8 cellular contexts compared by ENCODE assay signal in genomic region chr6:52286798-52287432, GRCh38. TPM values are rescaled to one million over a fixed set of nuclear protein-coding genes. Genes with fewer than 3 reads are reported as not detected.
A peak's percentile ranks its signal among the peaks of the same experiment; 100 is the strongest.
DNase-seq lines count a peak whose midpoint lies in the region; ATAC-seq and TF ChIP-seq lines count a peak whose summit lies in the region.

No MANE protein-coding gene starts in this region.

- CTCF ChIA-PET in HCT116 (lab: Charles Lee) = interaction anchor here (1.9 to 3.3 kb wide), 2 partner anchors 111 to 113 kb away, joined by 7 to 45 read pairs; no protein-coding TSS in a partner anchor
- CTCF ChIA-PET in naive thymus-derived CD4-positive, alpha-beta T cell (lab: Charles Lee) = interaction anchor here (0.6 to 5.1 kb wide), 15 partner anchors 13 to 890 kb away, joined by 3 to 88 read pairs (median 8); partner anchors contain the start of genes EFHC1 and PAQR8

- intact Hi-C loops in HCT116 (cut with micrococcal nuclease) = loop anchor here (1.0 to 10.0 kb wide), 3 partner anchors 112 to 308 kb away; no protein-coding TSS in a partner anchor
- intact Hi-C loops in naive thymus-derived CD4-positive, alpha-beta T cell (cut with micrococcal nuclease) = loop anchor here (1.0 to 5.0 kb wide), 12 partner anchors 9 to 710 kb away; partner anchors contain the start of genes GSTA4 (in 1 of the 2) and PAQR8 (in 1 of the 2)
- intact Hi-C loops in testis (cut with DNase I; ENCODE audit: low total_unique reads) = loop anchor here (10.0 kb wide), 1 partner anchor 108 kb away; no protein-coding TSS in a partner anchor

- peaks cover 7% of the 10 kb centered on the region for H3K4me1 Mint-ChIP-seq in endodermal cell
- peaks cover 24 to 62% (median 42%) of the 10 kb centered on the region in 7 donors for H3K4me1 Mint-ChIP-seq in naive thymus-derived CD4-positive, alpha-beta T cell

- H3K36me3 Mint-ChIP-seq in endodermal cell (ENCODE audit: low read depth) = peaks cover 16% of the 10 kb centered on the region
- H3K36me3 Mint-ChIP-seq in naive thymus-derived CD4-positive, alpha-beta T cell = peaks cover 5 to 13% (median 7%) of the 10 kb centered on the region in 5 donors

- no peak overlapping the region for H3K27ac ChIP-seq in C4-2B
- no peak overlapping the region for H3K27ac ChIP-seq in HCT116 (ENCODE audit: low read depth, low read length)
- no peak overlapping the region for H3K27ac ChIP-seq in endodermal cell (ENCODE audit: low read depth, low read length)
- H3K27ac ChIP-seq in naive thymus-derived CD4-positive, alpha-beta T cell (ENCODE audit: low read depth, low read length) = peak overlapping the region; percentile 74
- no peak overlapping the region for H3K27ac ChIP-seq in testis

- H3K36me3 ChIP-seq in HCT116 (ENCODE audit: control insufficient read depth in 1 of 2, insufficient read depth in 2 of 2, low read length in 2 of 2) (peaks cover 9 to 17% of the 10 kb centered on the region in 2 experiments; a peak in 3 of 4 replicates), endodermal cell (ENCODE audit: control insufficient read depth, insufficient read depth, low read length) (peaks cover 12% of the 10 kb centered on the region), testis (ENCODE audit: low read depth, missing control alignments) (no peaks in the 10 kb centered on the region)
- peaks cover 0 to 8% (median 0%) of the 10 kb centered on the region in 3 experiments for H3K36me3 ChIP-seq in naive thymus-derived CD4-positive, alpha-beta T cell (ENCODE audit: control insufficient read depth in 2 of 3, insufficient read depth in 3 of 3, low read length in 3 of 3)

- TF ChIP-seq CTCF in C4-2B (conservative IDR thresholded peaks at IDR 0.05) (peak; percentile 92), HCT116 (IDR thresholded peaks at IDR 0.05 in 2 of 3, conservative IDR thresholded peaks at IDR 0.05 in 1 of 3; ENCODE audit: borderline replicate concordance in 1 of 3, insufficient read depth in 1 of 3, low read depth in 2 of 3, low read length in 2 of 3) (peak; percentile 78 to 93 (median 79); a peak in 5 of 6 replicates), endodermal cell (conservative IDR thresholded peaks at IDR 0.05) (peak; percentile 86), testis (IDR thresholded peaks at IDR 0.05) (peak; percentile 17 to 51 (median 41))

- peak overlapping the region; percentile 96 for H2AFZ ChIP-seq in HCT116 (ENCODE audit: low read depth, low read length, poor library complexity, severe bottlenecking)

- peaks cover 4 to 22% of the 10 kb centered on the region in 2 experiments; a peak in 3 of 4 replicates for H3K4me1 ChIP-seq in HCT116 (ENCODE audit: control insufficient read depth in 1 of 2, insufficient read depth in 2 of 2, low read length in 2 of 2)
- H3K4me1 ChIP-seq in endodermal cell (ENCODE audit: control insufficient read depth, insufficient read depth, low read length) = no peaks in the 10 kb centered on the region
- H3K4me1 ChIP-seq in naive thymus-derived CD4-positive, alpha-beta T cell (ENCODE audit: control insufficient read depth in 2 of 2, insufficient read depth in 2 of 2, low read length in 2 of 2) = peaks cover 32 to 33% of the 10 kb centered on the region in 2 donors
- H3K4me1 ChIP-seq in testis = peaks cover 12% of the 10 kb centered on the region

- no peak overlapping the region for H3K4me3 Mint-ChIP-seq in endodermal cell
- peak overlapping the region in 7 of 10 donors; percentile 10 to 52 (median 41) for H3K4me3 Mint-ChIP-seq in naive thymus-derived CD4-positive, alpha-beta T cell

- H3K27me3 ChIP-seq in HCT116 (ENCODE audit: insufficient read depth, low read length) (no peaks in the 10 kb centered on the region), endodermal cell (ENCODE audit: control insufficient read depth, insufficient read depth, low read length, poor library complexity, severe bottlenecking) (no peaks in the 10 kb centered on the region), testis (no peaks in the 10 kb centered on the region)
- H3K27me3 ChIP-seq in naive thymus-derived CD4-positive, alpha-beta T cell (ENCODE audit: control insufficient read depth in 2 of 2, insufficient read depth in 2 of 2, low read length in 2 of 2) = no peaks in the 10 kb centered on the region

- H3K4me2 ChIP-seq in HCT116 (ENCODE audit: low read length) = peak overlapping the region; percentile 16; the same call in 1 of the 2 replicates

- H3K9me2 ChIP-seq in HCT116 (ENCODE audit: insufficient read depth) = no peaks in the 10 kb centered on the region

- H3K9me3 ChIP-seq in HCT116 (ENCODE audit: control insufficient read depth in 1 of 2, insufficient read depth in 1 of 2, low read depth in 1 of 2, low read length in 2 of 2) (no peaks in the 10 kb centered on the region), endodermal cell (ENCODE audit: control insufficient read depth, low read length) (no peaks in the 10 kb centered on the region), testis (no peaks in the 10 kb centered on the region)
- H3K9me3 ChIP-seq in naive thymus-derived CD4-positive, alpha-beta T cell (ENCODE audit: control insufficient read depth in 2 of 3, low read length in 3 of 3) = no peaks in the 10 kb centered on the region

- no TSS peak for BruUV-seq in HCT116 (replicated peaks; lab: Mats Ljungman, UMichigan)

- H3K27me3 Mint-ChIP-seq in endodermal cell (ENCODE audit: insufficient read depth) = no peaks in the 10 kb centered on the region
- H3K27me3 Mint-ChIP-seq in naive thymus-derived CD4-positive, alpha-beta T cell = no peaks in the 10 kb centered on the region

- POLR2A ChIA-PET in HCT116 (lab: Charles Lee) = no interaction called here
- POLR2A ChIA-PET in naive thymus-derived CD4-positive, alpha-beta T cell (lab: Charles Lee) = interaction anchor here (0.7 to 6.3 kb wide), 13 partner anchors 18 to 778 kb away, joined by 3 to 92 read pairs (median 13); partner anchors contain the start of genes EFHC1, FBXO9 and PAQR8

- H3K9ac ChIP-seq in HCT116 (ENCODE audit: low read length) (no peak overlapping the region), endodermal cell (ENCODE audit: extremely low read depth, low read length, poor library complexity, severe bottlenecking) (no peak overlapping the region)

- peak; percentile 65 for TF ChIP-seq RAD21 in HCT116 (IDR thresholded peaks at IDR 0.05; ENCODE audit: low read depth)

- H4K20me1 ChIP-seq in HCT116 (ENCODE audit: insufficient read depth) = no peaks in the 10 kb centered on the region; the same call in 1 of the 2 replicates

- H3K4me3 ChIP-seq in HCT116 (replicated peaks in 1 of 2; ENCODE audit: low read depth in 1 of 2, low read length in 2 of 2) = no peak overlapping the region
- no peak overlapping the region for H3K4me3 ChIP-seq in endodermal cell (ENCODE audit: low read length)
- no peak overlapping the region for H3K4me3 ChIP-seq in naive thymus-derived CD4-positive, alpha-beta T cell (ENCODE audit: low read length)
- no peak overlapping the region for H3K4me3 ChIP-seq in testis

- RAD21 ChIA-PET in HCT116 (lab: Charles Lee; ENCODE audit: low non-redundant PET in 1 of 2, low total read pairs in 2 of 2, uncharacterized antibody in 2 of 2, unreplicated experiment in 2 of 2) = interaction anchor here in 1 of 2 experiments (1.0 to 2.3 kb wide), 2 partner anchors 113 kb away, joined by 5 to 9 read pairs; no protein-coding TSS in a partner anchor

- H3K27ac Mint-ChIP-seq in endodermal cell = peak overlapping the region; percentile 32
- H3K27ac Mint-ChIP-seq in naive thymus-derived CD4-positive, alpha-beta T cell = peak overlapping the region in 7 of 9 donors; percentile 54 to 90 (median 77)

- WGBS in endodermal cell (ENCODE audit: insufficient coverage in 1 of 2, insufficient read length in 1 of 2), 2 experiments = 14% methylated on average over 2 of the region's 2 CpGs; no CpG with 5 or more reads in 1 of the 2 experiments
- 25 to 33% methylated on average over 2 of the region's 2 CpGs for WGBS in testis, 2 donors

- DNase-seq in HCT116 (ENCODE audit: low read depth, low spot score) = peak; percentile 63
- peak; percentile 53 to 73 for DNase-seq in NCI-H526 (lab: John Stamatoyannopoulos, UW)
- DNase-seq in activated CD4-positive, alpha-beta T cell treated with anti-CD3 and anti-CD28 coated beads, Interleukin-2, amount 50 U/mL, for 48 hours = peak; percentile 75 to 81
- peak; percentile 88 for DNase-seq in endodermal cell
- peak in 8 of 9 donors; percentile 38 to 71 (median 56) for DNase-seq in naive thymus-derived CD4-positive, alpha-beta T cell
- DNase-seq in testis = peak; percentile 82

- peaks cover 26% of the 10 kb centered on the region for H3K79me2 ChIP-seq in HCT116 (ENCODE audit: insufficient read depth, low read length)

- no peak for ATAC-seq in HCT116
- ATAC-seq in naive thymus-derived CD4-positive, alpha-beta T cell = no peak
- no peak for ATAC-seq in GM18520 (IDR thresholded peaks at IDR 0.05; ENCODE audit: unreplicated experiment)

- TF ChIP-seq POLR2A in HCT116 (IDR thresholded peaks at IDR 0.05; ENCODE audit: borderline replicate concordance, extremely low read depth, insufficient read depth, insufficient read length) (no peak), testis (IDR thresholded peaks at IDR 0.05) (no peak)

- no peaks in the 10 kb centered on the region for H3K9me3 Mint-ChIP-seq in endodermal cell
- no peaks in the 10 kb centered on the region for H3K9me3 Mint-ChIP-seq in naive thymus-derived CD4-positive, alpha-beta T cell

RNA-seq across cellular contexts. Expression of gene MCM3, which starts 2.4 kb away (rescaled TPM):
- 191 TPM for total RNA-seq in HCT116 (2021; ENCODE audit: unreplicated experiment)
- polyA plus RNA-seq in HCT116 (2012) = 96.6 and 122 TPM in 2 replicates
- 100 to 1,000 TPM; 168 to 172 TPM for total RNA-seq in endodermal cell
- polyA plus RNA-seq in endodermal cell (2013, experiment 1 of 2) = 115 TPM
- 102 TPM for polyA plus RNA-seq in endodermal cell (2013, experiment 2 of 2)
- 100 to 1,000 TPM in 1 of 5 experiments, 10 to 100 TPM in 4; 20.3 to 157 (median 45.2) TPM for total RNA-seq in naive thymus-derived CD4-positive, alpha-beta T cell
- 10 to 100 TPM; 51.6 to 70.5 TPM for polyA plus RNA-seq in naive thymus-derived CD4-positive, alpha-beta T cell
- total RNA-seq in testis = 10 to 100 TPM; 53.4 to 55.9 TPM
- polyA plus RNA-seq in testis (ENCODE audit: insufficient read depth, low read depth, low replicate concordance) = 41.1 TPM

RNA-seq across cellular contexts. Expression of gene IL17F, which starts 42.6 kb away (rescaled TPM):
- total RNA-seq in HCT116 (2021; ENCODE audit: unreplicated experiment) (not detected), endodermal cell (not detected), testis (not detected)
- polyA plus RNA-seq in HCT116 (2012) = not detected in 2 replicates
- not detected for polyA plus RNA-seq in endodermal cell (2013, experiment 1 of 2)
- not detected for polyA plus RNA-seq in endodermal cell (2013, experiment 2 of 2)
- total RNA-seq in naive thymus-derived CD4-positive, alpha-beta T cell = under 1 TPM in 1 of 5 experiments, not detected in 4; 0.48 TPM
- polyA plus RNA-seq in naive thymus-derived CD4-positive, alpha-beta T cell = not detected
- polyA plus RNA-seq in testis (ENCODE audit: insufficient read depth, low read depth, low replicate concordance) = not detected

Comparison
In these comparisons a context has a peak if more than half of its experiments do, and no peak if none do; other contexts are left out.
1. CTCF ChIP-seq: peak in every context shown above with its lines; median percentile 92 in C4-2B; 86 in endodermal cell; 79 in HCT116; 41 in testis.